In genomic region chr11:69310934-69311766, GRCh38 we compare ENCODE assay signal across 12 cellular contexts. TPM values are rescaled to one million over a fixed set of nuclear protein-coding genes. Genes with fewer than 3 reads are reported as not detected.
DNase-seq lines count a peak whose midpoint lies in the region; ATAC-seq, FAIRE-seq and TF ChIP-seq lines count a peak whose summit lies in the region.
"Had no signal": no experiment of that assay in that cellular context is flagged by ENCODE, and none has a peak within 500 bp of the region (broad histone marks: within the 10 kb centered on the region; RNA-seq: fewer than 3 reads in every experiment).

No MANE protein-coding gene starts in this region.

- no peaks in the 10 kb centered on the region for H3K36me3 Mint-ChIP-seq in CD4-positive, alpha-beta T cell (ENCODE audit: low read depth)
- H3K36me3 Mint-ChIP-seq in activated CD8-positive, alpha-beta T cell treated with anti-CD3 and anti-CD28 coated beads for 36 hours (ENCODE audit: low read depth): no peaks in the 10 kb centered on the region

- TF ChIP-seq CTCF in CD4-positive, alpha-beta T cell (IDR thresholded peaks at IDR 0.05): no peak
- no peak for TF ChIP-seq CTCF in activated CD8-positive, alpha-beta T cell treated with anti-CD3 and anti-CD28 coated beads for 36 hours (IDR thresholded peaks at IDR 0.05)

- H3K4me3 ChIP-seq in mesodermal cell (ENCODE audit: extremely low read depth, insufficient read depth, low read length, poor library complexity, severe bottlenecking): no peak overlapping the region
- no peak overlapping the region for H3K4me3 ChIP-seq in aorta (ENCODE audit: low read length in 2 of 2)
- H3K4me3 ChIP-seq: gastroesophageal sphincter, upper lobe of left lung had no signal

- no peaks in the 10 kb centered on the region for H3K9me3 Mint-ChIP-seq in CD4-positive, alpha-beta T cell
- no peaks in the 10 kb centered on the region for H3K9me3 Mint-ChIP-seq in activated CD8-positive, alpha-beta T cell treated with anti-CD3 and anti-CD28 coated beads for 36 hours

- H3K4me1 Mint-ChIP-seq in CD4-positive, alpha-beta T cell (ENCODE audit: low read depth): peaks cover 47% of the 10 kb centered on the region
- H3K4me1 Mint-ChIP-seq in activated CD8-positive, alpha-beta T cell treated with anti-CD3 and anti-CD28 coated beads for 36 hours (ENCODE audit: low read depth): peaks cover 29% of the 10 kb centered on the region

- H3K27ac ChIP-seq in CD4-positive, alpha-beta T cell (ENCODE audit: low read depth, low read length): no peak overlapping the region
- H3K27ac ChIP-seq in mesodermal cell (ENCODE audit: low read depth, low read length, severe bottlenecking): peak overlapping the region; percentile 45
- H3K27ac ChIP-seq in aorta (ENCODE audit: low read depth in 1 of 2, low read length in 2 of 2): no peak overlapping the region
- H3K27ac ChIP-seq: gastroesophageal sphincter had no signal

- H3K4me3 Mint-ChIP-seq in CD4-positive, alpha-beta T cell: peak overlapping the region; percentile 63
- H3K4me3 Mint-ChIP-seq in activated CD8-positive, alpha-beta T cell treated with anti-CD3 and anti-CD28 coated beads for 36 hours: no peak overlapping the region

- peaks cover 11% of the 10 kb centered on the region for H3K4me1 ChIP-seq in mesodermal cell (ENCODE audit: control insufficient read depth, insufficient read depth, low read length, poor library complexity, severe bottlenecking)
- no peaks in the 10 kb centered on the region for H3K4me1 ChIP-seq in aorta (ENCODE audit: control insufficient read depth in 1 of 2, insufficient read depth in 2 of 2, low read length in 2 of 2)

- 0 out of 2 replicates have a peak, but pooled peaks have one; percentile 12 for TF ChIP-seq POLR2A in H54 (IDR thresholded peaks at IDR 0.05; ENCODE audit: low read depth, low read length)

- no peaks in the 10 kb centered on the region for H3K27me3 ChIP-seq in CD4-positive, alpha-beta T cell (ENCODE audit: control insufficient read depth, insufficient read depth, low read length)
- H3K27me3 ChIP-seq in aorta (ENCODE audit: control insufficient read depth in 1 of 2, insufficient read depth in 2 of 2, low read length in 1 of 2): no peaks in the 10 kb centered on the region
- H3K27me3 ChIP-seq: upper lobe of left lung had no signal

- peak overlapping the region; percentile 77 for H3K27ac Mint-ChIP-seq in CD4-positive, alpha-beta T cell
- peak overlapping the region; percentile 79 for H3K27ac Mint-ChIP-seq in activated CD8-positive, alpha-beta T cell treated with anti-CD3 and anti-CD28 coated beads for 36 hours

- WGBS in mesodermal cell (ENCODE audit: insufficient coverage in 2 of 2), 2 experiments: 91 to 96% methylated on average over 9 to 12 of the region's 14 CpGs
- 93% methylated on average over 14 of the region's 14 CpGs for WGBS in aorta, 2 donors

- POLR2A ChIA-PET in CD4-positive, alpha-beta T cell (lab: Charles Lee): interaction anchor here (0.9 to 2.4 kb wide), 6 partner anchors 11 to 96 kb away, joined by 3 to 19 read pairs (median 3); no protein-coding TSS in a partner anchor
- POLR2A ChIA-PET in activated CD8-positive, alpha-beta T cell treated with anti-CD3 and anti-CD28 coated beads for 36 hours (lab: Charles Lee): interaction anchor here (1.0 to 1.9 kb wide), 3 partner anchors 11 to 17 kb away, joined by 3 to 8 read pairs (median 4); no protein-coding TSS in a partner anchor

- no peaks in the 10 kb centered on the region for H3K9me3 ChIP-seq in CD4-positive, alpha-beta T cell (ENCODE audit: control insufficient read depth, low read length)
- H3K9me3 ChIP-seq in mesodermal cell (ENCODE audit: control insufficient read depth, low read length) (no peaks in the 10 kb centered on the region), aorta (ENCODE audit: control insufficient read depth, low read length) (no peaks in the 10 kb centered on the region)
- H3K9me3 ChIP-seq: gastroesophageal sphincter, upper lobe of left lung had no signal

- intact Hi-C loops in CD4-positive, alpha-beta T cell (cut with DNase I, micrococcal nuclease): no loop called here
- intact Hi-C loops in activated CD8-positive, alpha-beta T cell treated with anti-CD3 and anti-CD28 coated beads for 36 hours (cut with micrococcal nuclease): no loop called here
- intact Hi-C loops in aorta (cut with DNase I): no loop called here

- CTCF ChIA-PET in CD4-positive, alpha-beta T cell (lab: Charles Lee): no interaction called here
- CTCF ChIA-PET in activated CD8-positive, alpha-beta T cell treated with anti-CD3 and anti-CD28 coated beads for 36 hours (lab: Charles Lee): interaction anchor here (0.6 to 3.2 kb wide), 5 partner anchors 19 to 210 kb away, joined by 3 to 13 read pairs (median 3); no protein-coding TSS in a partner anchor

- H3K36me3 ChIP-seq in mesodermal cell (ENCODE audit: control insufficient read depth, insufficient read depth, low read length) (no peaks in the 10 kb centered on the region), aorta (ENCODE audit: control insufficient read depth in 1 of 2, insufficient read depth in 2 of 2, low read length in 1 of 2) (no peaks in the 10 kb centered on the region)
- H3K36me3 ChIP-seq: gastroesophageal sphincter, upper lobe of left lung had no signal

- DNase-seq in CD4-positive, alpha-beta T cell: no peak
- DNase-seq in H54 (ENCODE audit: insufficient read length, low spot score) (no peak), aorta (no peak), NCI-H1105 (lab: John Stamatoyannopoulos, UW) (no peak), hippocampal formation (lab: John Stamatoyannopoulos, UW) (no peak), NCI-H187 treated with DMSO at 0.1 percent for 48 hours (lab: John Stamatoyannopoulos, UW) (no peak)
- DNase-seq in activated CD8-positive, alpha-beta T cell treated with anti-CD3 and anti-CD28 coated beads for 36 hours: peak; percentile 70
- DNase-seq: NCI-H2029 treated with DMSO at 0.1 percent for 48 hours, upper lobe of left lung had no signal

- peak; percentile 34 for ATAC-seq in CD4-positive, alpha-beta T cell (ENCODE audit: poor library complexity)
- ATAC-seq in activated CD8-positive, alpha-beta T cell treated with anti-CD3 and anti-CD28 coated beads for 36 hours: peak; percentile 86
- ATAC-seq in aorta (ENCODE audit: low FRiP score): no peak
- ATAC-seq: gastroesophageal sphincter, left colon had no signal

- FAIRE-seq in H54 (lab: Jason Lieb, UNC): no peak

- no peaks in the 10 kb centered on the region for H3K27me3 Mint-ChIP-seq in CD4-positive, alpha-beta T cell
- H3K27me3 Mint-ChIP-seq in activated CD8-positive, alpha-beta T cell treated with anti-CD3 and anti-CD28 coated beads for 36 hours: no peaks in the 10 kb centered on the region

RNA-seq across cellular contexts. Expression of gene MYEOV, which starts 17.2 kb away (rescaled TPM):
- total RNA-seq in CD4-positive, alpha-beta T cell: not detected
- total RNA-seq in activated CD8-positive, alpha-beta T cell treated with anti-CD3 and anti-CD28 coated beads for 36 hours: not detected
- 1.3 TPM for polyA plus RNA-seq in mesodermal cell (2013, experiment 1 of 2)
- polyA plus RNA-seq in mesodermal cell (2013, experiment 2 of 2): 2.2 TPM
- under 1 TPM in 1 of 2 donors, not detected in 1; 0.52 TPM for total RNA-seq in aorta
- polyA plus RNA-seq in aorta: not detected
- total RNA-seq: gastroesophageal sphincter had no signal
